1 cellular context compared by ENCODE assay signal in the genomic region with DNA sequence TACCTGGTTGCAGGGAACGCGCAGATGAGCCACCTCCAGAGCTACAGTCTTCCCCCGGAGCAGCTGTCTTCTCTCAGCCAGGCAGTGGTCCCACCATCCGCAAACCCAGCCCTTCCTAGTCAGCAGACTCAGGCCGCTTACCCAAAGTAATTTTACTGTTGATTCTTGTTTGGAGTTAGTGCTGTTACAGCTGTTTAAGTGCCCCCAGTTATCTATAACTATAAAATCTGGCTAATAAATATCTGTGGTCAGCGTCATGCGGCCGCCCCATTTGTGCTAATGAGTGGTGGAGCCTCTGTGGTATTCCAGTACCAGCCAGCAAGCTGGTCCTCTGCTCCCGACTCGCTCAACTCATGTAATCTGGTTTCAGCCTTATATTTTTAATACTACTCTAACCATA.
TF ChIP-seq lines count a peak whose summit lies in the region.

No MANE protein-coding gene starts in this region.

TF ChIP-seq in SK-N-SH treated with all-trans-retinoic acid at 6 μM for 48 hours, 23 proteins besides CTCF, POLR2A, EP300 and RAD21 (continued from another document):
- TF ChIP-seq GLIS3 (CRISPR knock-in tag; IDR thresholded peaks at IDR 0.05) (no peak), PPARA (CRISPR knock-in tag; IDR thresholded peaks at IDR 0.05; ENCODE audit: borderline replicate concordance) (no peak)
- TF ChIP-seq, protein P1, sequence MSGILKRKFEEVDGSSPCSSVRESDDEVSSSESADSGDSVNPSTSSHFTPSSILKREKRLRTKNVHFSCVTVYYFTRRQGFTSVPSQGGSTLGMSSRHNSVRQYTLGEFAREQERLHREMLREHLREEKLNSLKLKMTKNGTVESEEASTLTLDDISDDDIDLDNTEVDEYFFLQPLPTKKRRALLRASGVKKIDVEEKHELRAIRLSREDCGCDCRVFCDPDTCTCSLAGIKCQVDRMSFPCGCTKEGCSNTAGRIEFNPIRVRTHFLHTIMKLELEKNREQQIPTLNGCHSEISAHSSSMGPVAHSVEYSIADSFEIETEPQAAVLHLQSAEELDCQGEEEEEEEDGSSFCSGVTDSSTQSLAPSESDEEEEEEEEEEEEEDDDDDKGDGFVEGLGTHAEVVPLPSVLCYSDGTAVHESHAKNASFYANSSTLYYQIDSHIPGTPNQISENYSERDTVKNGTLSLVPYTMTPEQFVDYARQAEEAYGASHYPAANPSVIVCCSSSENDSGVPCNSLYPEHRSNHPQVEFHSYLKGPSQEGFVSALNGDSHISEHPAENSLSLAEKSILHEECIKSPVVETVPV (CRISPR knock-in tag; IDR thresholded peaks at IDR 0.05): no peak
TF ChIP-seq in SK-N-SH treated with all-trans-retinoic acid at 6 μM for 48 hours: peak in this region for 0.
